In the genomic region with DNA sequence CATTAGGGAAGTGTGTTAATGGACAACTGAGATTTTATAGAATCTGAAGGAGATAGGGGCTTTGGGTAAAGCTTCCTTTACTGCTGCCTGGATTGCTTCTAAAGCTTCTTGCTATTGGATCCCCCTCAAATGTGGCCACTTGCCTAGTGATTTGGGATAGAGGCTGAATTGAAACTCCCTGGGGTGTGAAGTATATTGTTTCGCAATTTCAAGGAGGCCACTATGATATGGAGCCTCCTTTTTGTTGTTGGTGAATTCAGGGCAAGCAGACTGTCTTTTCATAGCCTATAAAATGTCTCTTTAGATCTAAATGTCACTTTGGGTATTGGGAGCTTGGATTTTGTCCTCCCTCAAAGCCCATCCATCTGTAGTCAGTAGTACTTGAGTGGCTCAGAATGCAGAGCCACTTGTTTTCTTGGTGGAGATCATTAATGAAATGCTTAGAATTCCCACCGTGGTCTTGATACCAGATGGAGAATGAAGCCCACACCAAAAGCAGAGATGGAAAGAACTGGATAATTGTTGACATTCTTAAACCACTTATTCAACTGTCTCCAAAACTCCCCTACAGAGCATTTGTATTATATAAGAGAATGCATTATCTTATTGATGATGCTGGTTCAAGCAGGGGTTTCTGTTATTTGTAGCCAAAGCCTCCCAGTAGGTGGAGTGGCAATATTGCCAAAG, we compare ENCODE assay signal across 1 cellular context.
A peak's percentile ranks its signal among the peaks of the same experiment; 100 is the strongest.
TF ChIP-seq lines count a peak whose summit lies in the region.

No MANE protein-coding gene starts in this region.

TF ChIP-seq in HepG2, 621 proteins besides CTCF, POLR2A, EP300 and RAD21 (continued from another document):
- TF ChIP-seq, protein P1, sequence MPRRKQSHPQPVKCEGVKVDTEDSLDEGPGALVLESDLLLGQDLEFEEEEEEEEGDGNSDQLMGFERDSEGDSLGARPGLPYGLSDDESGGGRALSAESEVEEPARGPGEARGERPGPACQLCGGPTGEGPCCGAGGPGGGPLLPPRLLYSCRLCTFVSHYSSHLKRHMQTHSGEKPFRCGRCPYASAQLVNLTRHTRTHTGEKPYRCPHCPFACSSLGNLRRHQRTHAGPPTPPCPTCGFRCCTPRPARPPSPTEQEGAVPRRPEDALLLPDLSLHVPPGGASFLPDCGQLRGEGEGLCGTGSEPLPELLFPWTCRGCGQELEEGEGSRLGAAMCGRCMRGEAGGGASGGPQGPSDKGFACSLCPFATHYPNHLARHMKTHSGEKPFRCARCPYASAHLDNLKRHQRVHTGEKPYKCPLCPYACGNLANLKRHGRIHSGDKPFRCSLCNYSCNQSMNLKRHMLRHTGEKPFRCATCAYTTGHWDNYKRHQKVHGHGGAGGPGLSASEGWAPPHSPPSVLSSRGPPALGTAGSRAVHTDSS (CRISPR knock-in tag; conservative IDR thresholded peaks at IDR 0.05): no peak
- TF ChIP-seq, protein P2, sequence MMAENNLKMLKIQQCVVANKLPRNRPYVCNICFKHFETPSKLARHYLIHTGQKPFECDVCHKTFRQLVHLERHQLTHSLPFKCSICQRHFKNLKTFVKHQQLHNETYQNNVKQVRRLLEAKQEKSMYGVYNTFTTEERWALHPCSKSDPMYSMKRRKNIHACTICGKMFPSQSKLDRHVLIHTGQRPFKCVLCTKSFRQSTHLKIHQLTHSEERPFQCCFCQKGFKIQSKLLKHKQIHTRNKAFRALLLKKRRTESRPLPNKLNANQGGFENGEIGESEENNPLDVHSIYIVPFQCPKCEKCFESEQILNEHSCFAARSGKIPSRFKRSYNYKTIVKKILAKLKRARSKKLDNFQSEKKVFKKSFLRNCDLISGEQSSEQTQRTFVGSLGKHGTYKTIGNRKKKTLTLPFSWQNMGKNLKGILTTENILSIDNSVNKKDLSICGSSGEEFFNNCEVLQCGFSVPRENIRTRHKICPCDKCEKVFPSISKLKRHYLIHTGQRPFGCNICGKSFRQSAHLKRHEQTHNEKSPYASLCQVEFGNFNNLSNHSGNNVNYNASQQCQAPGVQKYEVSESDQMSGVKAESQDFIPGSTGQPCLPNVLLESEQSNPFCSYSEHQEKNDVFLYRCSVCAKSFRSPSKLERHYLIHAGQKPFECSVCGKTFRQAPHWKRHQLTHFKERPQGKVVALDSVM (CRISPR knock-in tag; IDR thresholded peaks at IDR 0.05): peak; percentile 47; the same call in 1 of the 2 replicates
- TF ChIP-seq CEBPB (IDR thresholded peaks at IDR 0.05; ENCODE audit: borderline replicate concordance, low read depth, low read length) (peak; percentile 57; the same call in 1 of the 2 replicates), ZFP41 (CRISPR knock-in tag; IDR thresholded peaks at IDR 0.05; ENCODE audit: borderline replicate concordance) (no peak), ZNF224 (CRISPR knock-in tag; IDR thresholded peaks at IDR 0.05) (no peak)
- TF ChIP-seq, protein P3, sequence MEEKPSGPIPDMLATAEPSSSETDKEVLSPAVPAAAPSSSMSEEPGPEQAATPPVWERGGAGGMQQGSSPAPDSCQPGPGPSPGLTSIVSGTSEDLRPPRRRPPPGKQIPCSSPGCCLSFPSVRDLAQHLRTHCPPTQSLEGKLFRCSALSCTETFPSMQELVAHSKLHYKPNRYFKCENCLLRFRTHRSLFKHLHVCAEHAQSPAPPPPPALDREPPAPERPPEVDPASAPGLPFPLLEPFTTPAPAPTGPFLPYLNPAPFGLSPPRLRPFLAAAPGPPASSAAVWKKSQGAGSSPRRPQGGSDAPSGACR (CRISPR knock-in tag; IDR thresholded peaks at IDR 0.05): no peak
TF ChIP-seq in HepG2: peak in this region for 2.
